18 cellular contexts compared by ENCODE assay signal in genomic region chr6:31138982-31139381, GRCh38. TPM values are rescaled to one million over a fixed set of nuclear protein-coding genes. Genes with fewer than 3 reads are reported as not detected.
DNase-seq lines count a peak whose midpoint lies in the region; ATAC-seq and TF ChIP-seq lines count a peak whose summit lies in the region.
"Had no signal": no experiment of that assay in that cellular context is flagged by ENCODE, and none has a peak within 500 bp of the region (broad histone marks: within the 10 kb centered on the region; RNA-seq: fewer than 3 reads in every experiment).

PSORS1C2 (minus strand) TSS chr6:31139066; CDS start chr6:31139026, 40 bp downstream.

- DNase-seq in DND-41: no peak
- no peak for DNase-seq in MM.1S
- no peak for DNase-seq in dorsolateral prefrontal cortex
- no peak for DNase-seq in activated CD8-positive, alpha-beta memory T cell treated with anti-CD3 and anti-CD28 coated beads, Interleukin-2, amount 50 U/mL, for 4 hours
- DNase-seq in activated CD4-positive, alpha-beta memory T cell treated with anti-CD3 and anti-CD28 coated beads, Interleukin-2, amount 10 ng/mL, durations not matched to agents 7 days and 5 days: no peak
- DNase-seq: activated CD4-positive, alpha-beta T cell treated with anti-CD3 and anti-CD28 coated beads, Interleukin-2, amount 50 U/mL, for 4 hours; brain microvascular endothelial cell; effector memory CD4-positive, alpha-beta T cell; NCI-H1436 treated with DMSO at 0.1 percent for 48 hours; stimulated activated CD4-positive, alpha-beta T cell treated with anti-CD3 and anti-CD28 coated beads, Interleukin-2, amount 100 ng/mL, for 48 hours; T1000 had no signal

- H3K36me3 Mint-ChIP-seq in nephron (ENCODE audit: low read depth): no peaks in the 10 kb centered on the region
- no peaks in the 10 kb centered on the region for H3K36me3 Mint-ChIP-seq in activated CD4-positive, alpha-beta memory T cell treated with anti-CD3 and anti-CD28 coated beads, Interleukin-2, amount 10 ng/mL, durations not matched to agents 7 days and 5 days (ENCODE audit: low read depth)

- H3K9ac ChIP-seq in DND-41 (ENCODE audit: low read depth, low read length): peak within 1 kb of the TSS; percentile 21; the same call in 1 of the 2 replicates
- no peak within 1 kb of the TSS for H3K9ac ChIP-seq in MM.1S (ENCODE audit: low read length)

- H3K9me3 Mint-ChIP-seq in nephron: no peaks in the 10 kb centered on the region
- H3K9me3 Mint-ChIP-seq in activated CD4-positive, alpha-beta memory T cell treated with anti-CD3 and anti-CD28 coated beads, Interleukin-2, amount 10 ng/mL, durations not matched to agents 7 days and 5 days: no peaks in the 10 kb centered on the region

- H3K9me3 ChIP-seq in DND-41 (ENCODE audit: insufficient read depth, low read length, severe bottlenecking) (no peaks in the 10 kb centered on the region), MM.1S (replicated peaks; ENCODE audit: insufficient read depth, low read length) (no peaks in the 10 kb centered on the region)
- H3K9me3 ChIP-seq: gastroesophageal sphincter had no signal

- peaks cover 13% of the 10 kb centered on the region for H3K36me3 ChIP-seq in DND-41 (ENCODE audit: insufficient read depth, low read length)
- no peaks in the 10 kb centered on the region for H3K36me3 ChIP-seq in MM.1S (replicated peaks; ENCODE audit: insufficient read depth, low read length)
- H3K36me3 ChIP-seq: brain microvascular endothelial cell had no signal

- ATAC-seq in DND-41 (ENCODE audit: insufficient read depth, low read depth) (no peak), GM21529 (IDR thresholded peaks at IDR 0.05; ENCODE audit: unreplicated experiment) (no peak), HG02870 (IDR thresholded peaks at IDR 0.05; ENCODE audit: unreplicated experiment) (no peak)
- ATAC-seq: gastroesophageal sphincter had no signal

- H3F3A ChIP-seq in MM.1S (ENCODE audit: insufficient read depth, low read length): no peaks in the 10 kb centered on the region

- H3K4me2 ChIP-seq in DND-41 (ENCODE audit: insufficient read depth, low read length): peak within 1 kb of the TSS; percentile 54
- H3K4me2 ChIP-seq in MM.1S (ENCODE audit: low read depth, low read length): peak within 1 kb of the TSS; percentile 92

- peaks cover 34% of the 10 kb centered on the region for H3K4me1 Mint-ChIP-seq in nephron
- peaks cover 8% of the 10 kb centered on the region for H3K4me1 Mint-ChIP-seq in activated CD4-positive, alpha-beta memory T cell treated with anti-CD3 and anti-CD28 coated beads, Interleukin-2, amount 10 ng/mL, durations not matched to agents 7 days and 5 days

- H2AFZ ChIP-seq in DND-41 (ENCODE audit: low read depth, low read length) (peak within 1 kb of the TSS; percentile 62), MM.1S (ENCODE audit: low read length) (peak within 1 kb of the TSS; percentile 43)

- no peak within 1 kb of the TSS for H3K4me3 Mint-ChIP-seq in nephron
- no peak within 1 kb of the TSS for H3K4me3 Mint-ChIP-seq in activated CD4-positive, alpha-beta memory T cell treated with anti-CD3 and anti-CD28 coated beads, Interleukin-2, amount 10 ng/mL, durations not matched to agents 7 days and 5 days

- H3K4me3 ChIP-seq in DND-41 (ENCODE audit: low read depth in 1 of 2, low read length in 2 of 2) (no peak within 1 kb of the TSS), MM.1S (ENCODE audit: low read length) (peak within 1 kb of the TSS; percentile 49; the same call in 1 of the 2 replicates), dorsolateral prefrontal cortex (peak within 1 kb of the TSS in 42 of 59 donors; percentile 4 to 58 (median 44))

- H4K20me1 ChIP-seq in DND-41 (ENCODE audit: insufficient read depth, low read length) (no peaks in the 10 kb centered on the region), MM.1S (ENCODE audit: insufficient read depth, low read length) (no peaks in the 10 kb centered on the region)

- TF ChIP-seq CTCF in DND-41 (IDR thresholded peaks at IDR 0.05; ENCODE audit: borderline replicate concordance, extremely low read depth, low read length, poor library complexity, severe bottlenecking) (no peak), MM.1S (IDR thresholded peaks at IDR 0.05; ENCODE audit: low read length) (no peak), dorsolateral prefrontal cortex (IDR thresholded peaks at IDR 0.05 in 54 of 56, conservative IDR thresholded peaks at IDR 0.05 in 2 of 56; ENCODE audit: low read depth in 1 of 56, partially characterized antibody in 56 of 56) (no peak), nephron (IDR thresholded peaks at IDR 0.05; ENCODE audit: unreplicated experiment in 3 of 3) (no peak)

- no peak within 1 kb of the TSS for H3K27ac ChIP-seq in DND-41 (ENCODE audit: low read length)
- no peak within 1 kb of the TSS for H3K27ac ChIP-seq in MM.1S (ENCODE audit: low read length)
- peak within 1 kb of the TSS in 4 of 59 donors; percentile 0 to 65 (median 28) for H3K27ac ChIP-seq in dorsolateral prefrontal cortex
- H3K27ac ChIP-seq: brain microvascular endothelial cell had no signal

- H3K27me3 Mint-ChIP-seq in nephron (ENCODE audit: low read depth): peaks cover 8% of the 10 kb centered on the region
- H3K27me3 Mint-ChIP-seq in activated CD4-positive, alpha-beta memory T cell treated with anti-CD3 and anti-CD28 coated beads, Interleukin-2, amount 10 ng/mL, durations not matched to agents 7 days and 5 days: no peaks in the 10 kb centered on the region

- H3K27ac Mint-ChIP-seq in nephron: peak within 1 kb of the TSS in 2 of 3 experiments; percentile 44 to 87
- H3K27ac Mint-ChIP-seq in activated CD4-positive, alpha-beta memory T cell treated with anti-CD3 and anti-CD28 coated beads, Interleukin-2, amount 10 ng/mL, durations not matched to agents 7 days and 5 days: no peak within 1 kb of the TSS

- H3K4me1 ChIP-seq in DND-41 (ENCODE audit: insufficient read depth, low read length): peaks cover 6% of the 10 kb centered on the region
- H3K4me1 ChIP-seq in MM.1S (ENCODE audit: low read length): no peaks in the 10 kb centered on the region

- H3K9me2 ChIP-seq in MM.1S (replicated peaks; ENCODE audit: insufficient read depth, low read length): no peaks in the 10 kb centered on the region

- POLR2A ChIA-PET in activated CD4-positive, alpha-beta memory T cell treated with anti-CD3 and anti-CD28 coated beads, Interleukin-2, amount 10 ng/mL, durations not matched to agents 7 days and 5 days (lab: Charles Lee): interaction anchor here (2.7 kb wide), 1 partner anchor 58 kb away, joined by 12 read pairs; no protein-coding TSS in a partner anchor

- CTCF ChIA-PET in activated CD4-positive, alpha-beta memory T cell treated with anti-CD3 and anti-CD28 coated beads, Interleukin-2, amount 10 ng/mL, durations not matched to agents 7 days and 5 days (lab: Charles Lee): interaction anchor here (0.7 to 2.7 kb wide), 6 partner anchors 53 to 231 kb away, joined by 3 to 29 read pairs (median 7); no protein-coding TSS in a partner anchor

- intact Hi-C loops in dorsolateral prefrontal cortex (cut with DNase I): loop anchor here in 1 of 2 donors (5.0 kb wide), 2 partner anchors 53 to 228 kb away; no protein-coding TSS in a partner anchor

- H3K27me3 ChIP-seq in DND-41 (ENCODE audit: insufficient read depth, low read length, poor library complexity) (no peaks in the 10 kb centered on the region), MM.1S (replicated peaks; ENCODE audit: insufficient read depth, low read length) (peaks cover 5% of the 10 kb centered on the region; the same call in 1 of the 2 replicates), dorsolateral prefrontal cortex (no peaks in the 10 kb centered on the region)
- H3K27me3 ChIP-seq: brain microvascular endothelial cell, gastroesophageal sphincter had no signal

- H3K79me2 ChIP-seq in DND-41 (ENCODE audit: insufficient read depth, low read length) (no peaks in the 10 kb centered on the region), MM.1S (ENCODE audit: low read length) (no peaks in the 10 kb centered on the region)

RNA-seq across cellular contexts. Expression of gene PSORS1C2, which starts in this region (rescaled TPM):
- total RNA-seq in dorsolateral prefrontal cortex: not detected
- total RNA-seq in activated CD4-positive, alpha-beta memory T cell treated with anti-CD3 and anti-CD28 coated beads, Interleukin-2, amount 10 ng/mL, durations not matched to agents 7 days and 5 days: not detected
- total RNA-seq: gastroesophageal sphincter, kidney epithelial cell, NCI-H460, urinary bladder had no signal

Comparison
In these comparisons a context has a peak if more than half of its experiments do, and no peak if none do; other contexts are left out.
1. H3K4me3 ChIP-seq: peak in MM.1S (single experiment) and dorsolateral prefrontal cortex (42 of 59); none in DND-41 (0 of 2).